In the genomic region with DNA sequence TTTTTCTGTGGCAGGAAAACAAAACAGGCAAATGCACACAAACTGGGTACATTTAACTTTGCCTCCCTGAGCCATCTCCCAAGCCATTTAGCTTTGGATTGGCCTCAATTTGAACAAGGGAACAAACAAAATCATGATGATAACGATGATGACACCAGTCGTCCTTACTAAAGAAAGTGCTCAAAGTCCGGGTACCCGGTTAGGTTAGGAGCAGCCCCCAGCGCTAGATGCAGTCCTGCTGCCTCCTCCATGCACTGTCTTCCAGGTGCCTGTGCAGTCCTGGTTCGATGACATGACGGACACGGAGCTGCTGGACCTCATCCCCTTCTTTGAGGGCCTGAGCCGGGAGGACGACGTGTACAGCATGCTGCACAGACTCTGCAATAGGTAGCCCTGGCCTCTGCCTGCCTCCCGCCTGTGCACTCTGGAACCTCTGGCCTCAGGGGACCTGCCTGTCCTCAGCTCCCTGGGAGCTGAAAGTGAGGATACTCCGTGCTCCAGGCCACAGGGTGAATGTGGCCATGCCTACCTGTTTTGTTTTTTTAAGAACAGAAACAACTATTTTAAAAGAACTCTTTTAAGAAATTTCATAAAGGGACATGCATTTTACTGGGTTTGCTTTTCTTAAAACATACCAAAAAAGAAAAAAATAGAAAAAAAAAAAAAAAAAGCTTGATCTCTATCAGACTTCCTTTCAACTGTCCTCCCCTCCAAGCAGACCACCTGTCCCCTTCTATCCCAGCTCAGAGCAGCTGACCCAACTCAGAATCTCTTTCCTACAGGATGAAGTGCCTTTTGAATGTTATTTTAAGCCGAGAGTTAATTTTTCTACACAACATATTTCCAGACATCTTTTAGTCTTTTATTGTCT, we compare ENCODE assay signal across 1 cellular context.
TF ChIP-seq lines count a peak whose summit lies in the region.

No MANE protein-coding gene starts in this region.

TF ChIP-seq in HepG2, 621 proteins besides CTCF, POLR2A, EP300 and RAD21 (continued from another document):
- TF ChIP-seq PAXIP1 (CRISPR knock-in tag; conservative IDR thresholded peaks at IDR 0.05) (0 out of 2 replicates have a peak, but pooled peaks have one; percentile 16), ZNF841 (CRISPR knock-in tag; IDR thresholded peaks at IDR 0.05; ENCODE audit: borderline replicate concordance) (no peak)
